20 cellular contexts compared by ENCODE assay signal in the genomic region with DNA sequence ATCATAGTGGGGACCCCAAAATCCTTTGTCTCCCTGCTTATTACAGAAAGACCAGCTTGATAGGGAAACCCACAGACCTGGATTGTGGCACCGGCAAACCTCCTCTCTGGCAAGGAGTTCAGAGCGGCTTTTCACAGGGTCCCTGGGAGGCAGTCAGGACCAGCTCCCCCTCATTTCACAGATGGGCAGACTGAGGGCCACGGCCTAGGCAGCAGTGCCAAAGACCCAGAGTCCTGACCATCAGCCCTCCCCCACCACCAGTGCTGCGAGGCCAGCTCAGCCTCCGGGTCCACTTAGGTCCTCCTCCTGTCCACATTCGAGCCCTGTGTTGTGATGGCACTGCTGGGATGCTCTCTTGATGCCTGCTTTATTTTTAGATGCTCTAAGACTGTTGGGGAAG.
"Had no signal": no experiment of that assay in that cellular context is flagged by ENCODE, and none has a peak within 500 bp of the region (broad histone marks: within the 10 kb centered on the region; RNA-seq: fewer than 3 reads in every experiment).

No MANE protein-coding gene starts in this region.

- H3K36me3 Mint-ChIP-seq: mesothelial cell of epicardium had no signal

- H3K9me3 ChIP-seq: colonic mucosa, gastrocnemius medialis, prostate gland, right lobe of liver had no signal

- H3K27me3 ChIP-seq: colonic mucosa, right lobe of liver, upper lobe of left lung, uterus had no signal

- H3K4me1 ChIP-seq: colonic mucosa, gastrocnemius medialis, parathyroid adenoma, prostate gland, right lobe of liver, spleen, tibial artery, upper lobe of left lung, uterus had no signal

- DNase-seq: colonic mucosa; dermis blood vessel endothelial cell; effector CD4-positive, alpha-beta T cell; gastrocnemius medialis; mammary epithelial cell; right lobe of liver; spleen; stimulated activated CD4-positive, alpha-beta T cell treated with anti-CD3 and anti-CD28 coated beads, Interleukin-15, amount 100 ng/mL, for 24 hours; stimulated activated CD4-positive, alpha-beta T cell treated with anti-CD3 and anti-CD28 coated beads, Interleukin-1b, Interleukin-23, amount 100 ng/mL, for 48 hours; stimulated activated CD4-positive, alpha-beta T cell treated with anti-CD3 and anti-CD28 coated beads, Interleukin-4, amount 100 ng/mL, for 24 hours; stimulated activated naive CD4-positive, alpha-beta T cell; tibial artery; upper lobe of left lung; uterus had no signal

- H3K79me2 ChIP-seq: hepatocyte, parathyroid adenoma had no signal

- ATAC-seq: esophagus mucosa; gastrocnemius medialis; natural killer cell treated with Interleukin-12 subunit alpha and Interleukin-12 subunit beta and Interleukin-15 and Interleukin-18, amount 100 ng/mL, for 72 hours; right lobe of liver had no signal

- H3K27ac ChIP-seq: colonic mucosa, hepatocyte, parathyroid adenoma, prostate gland, right lobe of liver, spleen, tibial artery, upper lobe of left lung had no signal

- H2AFZ ChIP-seq: hepatocyte, parathyroid adenoma had no signal

- H3K27ac Mint-ChIP-seq: mesothelial cell of epicardium; natural killer cell treated with Interleukin-12 subunit alpha and Interleukin-12 subunit beta and Interleukin-15 and Interleukin-18, amount 100 ng/mL, for 72 hours had no signal

- H3K4me2 ChIP-seq: hepatocyte had no signal

- H3K36me3 ChIP-seq: colonic mucosa, gastrocnemius medialis, prostate gland, right lobe of liver, spleen, tibial artery, upper lobe of left lung, uterus had no signal

- H3K4me3 ChIP-seq: colonic mucosa, gastrocnemius medialis, hepatocyte, prostate gland, right lobe of liver, spleen, tibial artery, upper lobe of left lung, uterus had no signal

- H3K9me3 Mint-ChIP-seq: natural killer cell treated with Interleukin-12 subunit alpha and Interleukin-12 subunit beta and Interleukin-15 and Interleukin-18, amount 100 ng/mL, for 72 hours had no signal

- H3K4me3 Mint-ChIP-seq: mesothelial cell of epicardium; natural killer cell treated with Interleukin-12 subunit alpha and Interleukin-12 subunit beta and Interleukin-15 and Interleukin-18, amount 100 ng/mL, for 72 hours had no signal

- H3K4me1 Mint-ChIP-seq: mesothelial cell of epicardium had no signal

- H3K9ac ChIP-seq: parathyroid adenoma had no signal
